ENCODE assay signal across 18 cellular contexts in the genomic region with DNA sequence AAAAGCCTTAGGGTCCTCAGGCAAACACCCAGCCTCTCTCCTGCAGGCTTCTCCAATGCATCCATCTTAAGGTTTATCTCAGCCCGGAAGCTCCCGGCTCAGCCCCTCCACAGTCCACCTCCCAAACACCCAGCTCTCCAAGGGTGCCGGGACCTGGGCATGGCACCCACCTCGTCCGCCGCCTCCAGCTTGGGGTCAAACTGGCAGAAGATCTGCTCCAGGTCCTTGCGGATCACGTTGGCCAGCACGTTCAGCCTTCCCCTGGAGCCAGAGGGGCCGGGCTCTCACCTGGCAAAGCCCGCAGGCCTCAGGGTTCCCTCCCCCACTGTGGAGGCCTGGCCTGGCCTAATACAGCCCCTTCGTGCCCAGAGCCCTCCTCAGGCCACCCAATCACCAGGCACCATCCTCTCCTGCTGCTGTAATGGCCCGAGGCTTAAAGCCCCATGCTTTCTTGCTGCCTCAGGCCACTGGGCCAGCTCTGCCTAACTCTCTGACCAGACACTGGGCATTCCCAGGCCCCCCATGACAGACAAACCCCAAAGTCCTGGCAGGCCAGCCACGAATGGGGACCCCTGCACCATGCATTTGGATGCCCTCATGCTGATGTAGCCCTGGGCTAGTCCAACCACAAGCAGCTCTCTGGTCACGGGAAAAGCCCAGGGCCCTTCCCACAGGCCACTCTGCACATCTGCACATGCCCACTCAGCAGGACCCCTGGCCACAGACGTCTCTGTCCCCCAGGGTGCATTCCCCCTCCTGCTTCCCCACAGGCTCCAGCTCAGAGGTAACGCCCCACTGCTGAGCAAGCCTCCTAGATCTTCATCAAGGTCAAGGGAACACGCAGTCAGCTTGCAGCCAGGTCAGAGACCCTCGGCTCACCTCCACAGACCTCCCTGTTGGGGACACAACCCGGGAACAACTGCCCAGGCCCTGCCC. TPM values are rescaled to one million over a fixed set of nuclear protein-coding genes. Genes with fewer than 3 reads are reported as not detected.
"Had no signal": no experiment of that assay in that cellular context is flagged by ENCODE, and none has a peak within 500 bp of the region (broad histone marks: within the 10 kb centered on the region; RNA-seq: fewer than 3 reads in every experiment).

No MANE protein-coding gene starts in this region.

- H3K4me1 ChIP-seq: breast epithelium, left ventricle myocardium inferior, prostate gland, tibial artery had no signal

- ATAC-seq: activated T-cell treated with anti-CD3 and anti-CD28 coated beads, Interleukin-2, amount 50 U/mL, for 4 hours had no signal

- H3K27me3 ChIP-seq: breast epithelium, ovary had no signal

- H3K36me3 ChIP-seq: breast epithelium, left ventricle myocardium inferior, neutrophil, ovary, prostate gland, tibial artery had no signal

- H3K9me3 ChIP-seq: breast epithelium, left ventricle myocardium inferior, neutrophil, ovary, prostate gland, tibial artery had no signal

- H3K27ac ChIP-seq: breast epithelium, coronary artery, epithelial cell of prostate, left ventricle myocardium inferior, neutrophil, ovary, prostate gland, tibial artery had no signal

- H3K4me3 ChIP-seq: breast epithelium, coronary artery, left ventricle myocardium inferior, ovary, prostate gland, tibial artery had no signal

- DNase-seq: activated CD4-positive, alpha-beta memory T cell treated with anti-CD3 and anti-CD28 coated beads, Interleukin-2, amount 10 ng/mL, durations not matched to agents 7 days and 5 days; activated CD4-positive, alpha-beta T cell treated with anti-CD3 and anti-CD28 coated beads, Interleukin-2, amount 10 ng/mL, durations not matched to agents 24 days and 14 days; activated naive CD4-positive, alpha-beta T cell; activated naive CD8-positive, alpha-beta T cell treated with anti-CD3 and anti-CD28 coated beads for 36 hours; activated T-cell treated with anti-CD3 and anti-CD28 coated beads, Interleukin-2, amount 50 U/mL, for 4 hours; foreskin fibroblast; immature natural killer cell; kidney glomerular epithelial cell; left ventricle myocardium inferior; stimulated activated CD4-positive, alpha-beta T cell treated with anti-CD3 and anti-CD28 coated beads, Interleukin-12 subunit alpha, Interleukin-12 subunit beta, amount 100 ng/mL, for 4 hours; tibial artery had no signal

RNA-seq across cellular contexts. Expression of a gene that starts 12.3 kb away (rescaled TPM):
- total RNA-seq: activated CD4-positive, alpha-beta memory T cell treated with anti-CD3 and anti-CD28 coated beads, Interleukin-2, amount 10 ng/mL, durations not matched to agents 7 days and 5 days; breast epithelium; natural killer cell treated with Interleukin-12 subunit alpha and Interleukin-12 subunit beta and Interleukin-15 and Interleukin-18, amount 100 ng/mL, for 72 hours had no signal
